In genomic region chr6:157323924-157324276, GRCh38 we compare ENCODE assay signal across 1 cellular context.
TF ChIP-seq lines count a peak whose summit lies in the region.

No MANE protein-coding gene starts in this region.

TF ChIP-seq in HepG2, 621 proteins besides CTCF, POLR2A, EP300 and RAD21 (continued from another document):
- peak in 1 of 2 experiments; percentile 61; a peak in 2 of 4 replicates for TF ChIP-seq HMGXB4 (CRISPR knock-in tag; IDR thresholded peaks at IDR 0.05; ENCODE audit: borderline replicate concordance in 1 of 2, low read depth in 1 of 2)
- no peak for TF ChIP-seq ZNF768 (CRISPR knock-in tag; IDR thresholded peaks at IDR 0.05)
- peak; percentile 48; the same call in 1 of the 2 replicates for TF ChIP-seq ZNF710 (CRISPR knock-in tag; IDR thresholded peaks at IDR 0.05; ENCODE audit: borderline replicate concordance)
- no peak for TF ChIP-seq ZNF136 (CRISPR knock-in tag; IDR thresholded peaks at IDR 0.05; ENCODE audit: low read depth)
- TF ChIP-seq RXRB (CRISPR knock-in tag; IDR thresholded peaks at IDR 0.05; ENCODE audit: borderline replicate concordance): no peak; the same call in 1 of the 2 replicates
- no peak; the same call in 1 of the 2 replicates for TF ChIP-seq NAIF1 (CRISPR knock-in tag; IDR thresholded peaks at IDR 0.05; ENCODE audit: borderline replicate concordance)
- no peak for TF ChIP-seq ZNF367 (CRISPR knock-in tag; IDR thresholded peaks at IDR 0.05; ENCODE audit: borderline replicate concordance)
- TF ChIP-seq ZNF574 (CRISPR knock-in tag; IDR thresholded peaks at IDR 0.05): no peak
- no peak for TF ChIP-seq MEIS1 (CRISPR knock-in tag; IDR thresholded peaks at IDR 0.05; ENCODE audit: borderline replicate concordance)
- TF ChIP-seq ZFAT (CRISPR knock-in tag; conservative IDR thresholded peaks at IDR 0.05): no peak
- TF ChIP-seq ZNF256 (CRISPR knock-in tag; conservative IDR thresholded peaks at IDR 0.05): no peak
- no peak; the same call in 1 of the 2 replicates for TF ChIP-seq CBFB (CRISPR knock-in tag; IDR thresholded peaks at IDR 0.05)
- TF ChIP-seq ZNF616 (CRISPR knock-in tag; IDR thresholded peaks at IDR 0.05; ENCODE audit: low read depth): no peak
- no peak for TF ChIP-seq CSRNP2 (CRISPR knock-in tag; conservative IDR thresholded peaks at IDR 0.05; ENCODE audit: low read depth)
- no peak for TF ChIP-seq MXI1 (IDR thresholded peaks at IDR 0.05; ENCODE audit: borderline replicate concordance, low read depth, low read length)
- no peak for TF ChIP-seq ZNF513 (CRISPR knock-in tag; conservative IDR thresholded peaks at IDR 0.05)
- TF ChIP-seq MXD3 (CRISPR knock-in tag; IDR thresholded peaks at IDR 0.05): no peak
- TF ChIP-seq ZBTB21 (CRISPR knock-in tag; IDR thresholded peaks at IDR 0.05): no peak; the same call in 1 of the 2 replicates
- TF ChIP-seq JDP2 (CRISPR knock-in tag; IDR thresholded peaks at IDR 0.05; ENCODE audit: borderline replicate concordance): no peak
- TF ChIP-seq ZNF782 (CRISPR knock-in tag; IDR thresholded peaks at IDR 0.05; ENCODE audit: borderline replicate concordance): no peak
- peak; percentile 55; the same call in 1 of the 2 replicates for TF ChIP-seq FOSL2 (CRISPR knock-in tag; IDR thresholded peaks at IDR 0.05)
